ENCODE assay signal across 17 cellular contexts in the genomic region with DNA sequence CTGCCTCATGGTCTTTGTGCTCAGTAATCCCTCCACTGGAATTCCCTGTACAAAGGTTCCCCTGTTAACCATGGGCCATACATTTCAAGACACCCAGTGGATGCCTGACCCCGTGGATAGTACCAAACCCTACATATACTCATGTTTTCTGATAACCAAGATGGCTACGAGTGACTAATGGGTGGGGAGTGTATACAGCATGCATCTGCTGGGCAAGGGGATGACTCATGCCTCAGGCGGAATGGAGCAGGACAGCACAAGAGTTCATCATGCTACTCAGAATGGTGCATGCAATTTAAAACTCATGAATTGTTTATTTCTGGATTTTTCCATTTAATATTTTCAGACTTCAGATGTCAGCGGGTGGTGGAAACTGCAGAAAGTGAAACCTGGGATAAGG. TPM values are rescaled to one million over a fixed set of nuclear protein-coding genes. Genes with fewer than 3 reads are reported as not detected.
DNase-seq lines count a peak whose midpoint lies in the region; ATAC-seq and TF ChIP-seq lines count a peak whose summit lies in the region.
"Had no signal": no experiment of that assay in that cellular context is flagged by ENCODE, and none has a peak within 500 bp of the region (broad histone marks: within the 10 kb centered on the region; RNA-seq: fewer than 3 reads in every experiment).

No MANE protein-coding gene starts in this region.

- H2AFZ ChIP-seq in IMR-90 (replicated peaks; ENCODE audit: low read length, poor library complexity): peak overlapping the region; percentile 81

- H3K27me3 ChIP-seq in IMR-90 (ENCODE audit: control insufficient read depth, insufficient read depth, low read length): no peaks in the 10 kb centered on the region

- no peak for TF ChIP-seq POLR2A in IMR-90 (IDR thresholded peaks at IDR 0.05; ENCODE audit: low read depth, low read length)

- no TSS peak for BruUV-seq in IMR-90 (replicated peaks; lab: Mats Ljungman, UMichigan)

- peak overlapping the region; percentile 16; the same call in 1 of the 2 replicates for H3K18ac ChIP-seq in IMR-90 (ENCODE audit: low read depth, low read length)

- peak overlapping the region in 1 of 2 experiments; percentile 86; a peak in 2 of 4 replicates for H4K8ac ChIP-seq in IMR-90 (ENCODE audit: low read depth in 2 of 2, low read length in 2 of 2)

- no peak overlapping the region for H3K9ac ChIP-seq in IMR-90 (ENCODE audit: low read depth, low read length)
- H3K9ac ChIP-seq: KMS-11 had no signal

- H3K14ac ChIP-seq in IMR-90 (replicated peaks; ENCODE audit: low read depth, low read length): peak overlapping the region; percentile 49; the same call in 1 of the 2 replicates

- dilution Hi-C loops in IMR-90 (cut with HindIII; ENCODE audit: low sequenced_read_pairs, unreplicated experiment): no loop called here

- DNase-seq in COLO829 (ENCODE audit: low spot score): peak; percentile 46
- DNase-seq in IMR-90: peak; percentile 94
- peak; percentile 48 for DNase-seq in astrocyte of the hippocampus (ENCODE audit: low read depth, low spot score)
- peak; percentile 66 for DNase-seq in kidney tubule cell (ENCODE audit: low spot score)
- DNase-seq in inferior parietal cortex (ENCODE audit: extremely low spot score): no peak
- no peak for DNase-seq in NK-92 (lab: John Stamatoyannopoulos, UW; ENCODE audit: unreplicated experiment)
- DNase-seq: activated B cell treated with CpG ODN at 0.5 μM for 24 hours; CD4-positive, alpha-beta memory T cell; dermis blood vessel endothelial cell; left ventricle myocardium inferior; natural killer cell; NCI-H2029 had no signal

- in situ Hi-C loops in IMR-90 (cut with MboI; ENCODE audit: low sequenced_read_pairs): no loop called here

- ATAC-seq in IMR-90 (ENCODE audit: low read depth) (peak; percentile 100), GM19455 (IDR thresholded peaks at IDR 0.05; ENCODE audit: unreplicated experiment) (no peak), HG03565 (IDR thresholded peaks at IDR 0.05; ENCODE audit: unreplicated experiment) (no peak)
- ATAC-seq: natural killer cell had no signal

- peak overlapping the region; percentile 27; the same call in 1 of the 2 replicates for H4K5ac ChIP-seq in IMR-90 (ENCODE audit: low read depth, low read length)

- intact Hi-C loops in IMR-90 (cut with micrococcal nuclease): no loop called here

- H3K27ac ChIP-seq in IMR-90 (ENCODE audit: insufficient read depth, low read length): no peak overlapping the region; the same call in 1 of the 2 replicates
- H3K27ac ChIP-seq: KMS-11, left ventricle myocardium inferior, SK-N-MC, suprapubic skin had no signal

- peak overlapping the region; percentile 0; the same call in 1 of the 3 replicates for H2BK15ac ChIP-seq in IMR-90 (ENCODE audit: low read depth, low read length)

- no peaks in the 10 kb centered on the region for H3K79me1 ChIP-seq in IMR-90 (ENCODE audit: low read depth in 1 of 2, low read length in 2 of 2)

- peak overlapping the region; percentile 75 for H3K4ac ChIP-seq in IMR-90 (ENCODE audit: low read depth, low read length)

- no peaks in the 10 kb centered on the region for H3K9me1 ChIP-seq in IMR-90 (ENCODE audit: insufficient read depth, low read length)

- no CpG with 5 or more reads among the region's 4 CpGs for WGBS in IMR-90 (ENCODE audit: extremely low coverage in 2 of 2, insufficient read length in 1 of 2), 2 experiments

- no peak overlapping the region for H3K23ac ChIP-seq in IMR-90 (ENCODE audit: low read depth, low read length)

- TF ChIP-seq CTCF in IMR-90 (conservative IDR thresholded peaks at IDR 0.05; ENCODE audit: low read depth, low read length): no peak

- H3K56ac ChIP-seq in IMR-90 (ENCODE audit: extremely low read depth, insufficient read depth, low read length): peak overlapping the region; percentile 14; the same call in 1 of the 2 replicates

- H4K91ac ChIP-seq in IMR-90 (ENCODE audit: insufficient read depth, low read depth, low read length): peak overlapping the region; percentile 55; the same call in 1 of the 2 replicates

- H2BK20ac ChIP-seq in IMR-90 (ENCODE audit: low read depth, low read length): peak overlapping the region; percentile 60

- peaks cover 2% of the 10 kb centered on the region; the same call in 1 of the 2 replicates for H3K9me3 ChIP-seq in IMR-90 (ENCODE audit: control insufficient read depth, insufficient read depth, low read length)

- peak overlapping the region; percentile 41 for H2BK5ac ChIP-seq in IMR-90 (ENCODE audit: low read depth, low read length, poor library complexity, severe bottlenecking)

- no peaks in the 10 kb centered on the region for H3K4me1 ChIP-seq in IMR-90 (ENCODE audit: control insufficient read depth, insufficient read depth, low read length)
- H3K4me1 ChIP-seq: left ventricle myocardium inferior, suprapubic skin had no signal

- POLR2A ChIA-PET in IMR-90 (lab: Charles Lee; ENCODE audit: unreplicated experiment): no interaction called here

- H3K4me3 ChIP-seq in IMR-90 (ENCODE audit: insufficient read depth, low read depth, low read length): no peak overlapping the region
- H3K4me3 ChIP-seq: left ventricle myocardium inferior, SK-N-MC, suprapubic skin had no signal

- H2BK120ac ChIP-seq in IMR-90 (ENCODE audit: low read depth, low read length): peak overlapping the region; percentile 64

- no peak overlapping the region for H2AK9ac ChIP-seq in IMR-90 (replicated peaks; ENCODE audit: low read depth, low read length, poor library complexity)

- TF ChIP-seq RAD21 in IMR-90 (IDR thresholded peaks at IDR 0.05; ENCODE audit: low read length): no peak

- no peaks in the 10 kb centered on the region for H3K36me3 ChIP-seq in IMR-90 (ENCODE audit: control insufficient read depth, insufficient read depth, low read length)
- H3K36me3 ChIP-seq: left ventricle myocardium inferior, suprapubic skin had no signal

- CTCF ChIA-PET in IMR-90 (lab: Yijun Ruan, JAX): interaction anchor here (1.2 kb wide), 1 partner anchor 20 kb away, joined by 4 read pairs; no protein-coding TSS in a partner anchor

- H3K4me2 ChIP-seq in IMR-90 (ENCODE audit: low read depth, low read length): 0 out of 2 replicates have a peak overlapping the region, but pooled peaks have one; percentile 6
- H3K4me2 ChIP-seq: KMS-11 had no signal

- H2AK5ac ChIP-seq in IMR-90 (ENCODE audit: low read depth, low read length): no peak overlapping the region

- H4K20me1 ChIP-seq in IMR-90 (ENCODE audit: insufficient read depth, low read length): no peaks in the 10 kb centered on the region

TF ChIP-seq in IMR-90, 13 proteins besides CTCF, POLR2A, EP300 and RAD21:
- no peak for TF ChIP-seq MXI1 (IDR thresholded peaks at IDR 0.05; ENCODE audit: borderline replicate concordance, low read depth, low read length)
- TF ChIP-seq SMC3 (IDR thresholded peaks at IDR 0.05; ENCODE audit: low read depth, low read length): no peak; the same call in 1 of the 2 replicates
- TF ChIP-seq, protein P1, sequence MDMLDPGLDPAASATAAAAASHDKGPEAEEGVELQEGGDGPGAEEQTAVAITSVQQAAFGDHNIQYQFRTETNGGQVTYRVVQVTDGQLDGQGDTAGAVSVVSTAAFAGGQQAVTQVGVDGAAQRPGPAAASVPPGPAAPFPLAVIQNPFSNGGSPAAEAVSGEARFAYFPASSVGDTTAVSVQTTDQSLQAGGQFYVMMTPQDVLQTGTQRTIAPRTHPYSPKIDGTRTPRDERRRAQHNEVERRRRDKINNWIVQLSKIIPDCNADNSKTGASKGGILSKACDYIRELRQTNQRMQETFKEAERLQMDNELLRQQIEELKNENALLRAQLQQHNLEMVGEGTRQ (IDR thresholded peaks at IDR 0.05; ENCODE audit: low read depth, low read length): no peak
- TF ChIP-seq MAZ (IDR thresholded peaks at IDR 0.05; ENCODE audit: borderline replicate concordance, low read depth, low read length): peak; percentile 45; the same call in 1 of the 2 replicates
- TF ChIP-seq RFX5 (IDR thresholded peaks at IDR 0.05; ENCODE audit: low read depth, low read length): no peak
- TF ChIP-seq BHLHE40 (IDR thresholded peaks at IDR 0.05; ENCODE audit: low read depth, low read length): peak; percentile 78
- TF ChIP-seq FOS (IDR thresholded peaks at IDR 0.05; ENCODE audit: low read depth, low read length): peak; percentile 98
TF ChIP-seq in IMR-90: peak in this region for 3.

RNA-seq across cellular contexts. Expression of a gene that starts 13.3 kb away (rescaled TPM):
- under 0.01 TPM in 2 replicates for total RNA-seq in IMR-90 (2012; rRNA removed)
- polyA plus RNA-seq in IMR-90 (2012; rRNA removed): 0.03 and 0.05 TPM in 2 replicates
- polyA plus RNA-seq in IMR-90 (2012; cell fraction: cytosol; rRNA removed): 0.01 TPM in 1 of 2 replicates, not detected in the other
- polyA plus RNA-seq in IMR-90 (2012; cell fraction: nucleus; rRNA removed; ENCODE audit: low replicate concordance): 0.07 and 0.39 TPM in 2 replicates
- total RNA-seq: suprapubic skin had no signal

RNA-seq across cellular contexts. Expression of a gene that starts 53.6 kb away (rescaled TPM):
- 14.9 and 29.2 TPM in 2 replicates for total RNA-seq in IMR-90 (2012; rRNA removed)
- polyA plus RNA-seq in IMR-90 (2012; rRNA removed): 23.0 and 25.0 TPM in 2 replicates
- polyA plus RNA-seq in IMR-90 (2012; cell fraction: cytosol; rRNA removed): 19.2 and 36.9 TPM in 2 replicates
- polyA plus RNA-seq in IMR-90 (2012; cell fraction: nucleus; rRNA removed; ENCODE audit: low replicate concordance): 33.4 and 42.3 TPM in 2 replicates

Comparison
In these comparisons a context has a peak if more than half of its experiments do, and no peak if none do; other contexts are left out.
1. DNase-seq: peak in COLO829 (single experiment), IMR-90 (single experiment), astrocyte of the hippocampus (single experiment) and kidney tubule cell (single experiment); none in inferior parietal cortex (single experiment) and NK-92 (single experiment).